ENCODE assay signal across 27 cellular contexts in genomic region chr7:40640566-40640965, GRCh38.
DNase-seq lines count a peak whose midpoint lies in the region; ATAC-seq, FAIRE-seq and TF ChIP-seq lines count a peak whose summit lies in the region.
"Had no signal": no experiment of that assay in that cellular context is flagged by ENCODE, and none has a peak within 500 bp of the region (broad histone marks: within the 10 kb centered on the region; RNA-seq: fewer than 3 reads in every experiment).

No MANE protein-coding gene starts in this region.

- H3K27ac Mint-ChIP-seq in astrocyte (ENCODE audit: unreplicated experiment), result no peak overlapping the region
- no peak overlapping the region for H3K27ac Mint-ChIP-seq in neural progenitor cell
- no peak overlapping the region for H3K27ac Mint-ChIP-seq in osteocyte (ENCODE audit: unreplicated experiment)
- H3K27ac Mint-ChIP-seq: CD4-positive, CD25-positive, alpha-beta regulatory T cell; GM23338; HFFc6 had no signal

- H2AK5ac ChIP-seq in mesenchymal stem cell (ENCODE audit: low read length, severe bottlenecking), result no peak overlapping the region

- WGBS in mesenchymal stem cell, result 72% methylated on average over 1 of the region's 3 CpGs

- H3K18ac ChIP-seq in mesenchymal stem cell (ENCODE audit: low read depth in 1 of 2, low read length in 2 of 2), result no peak overlapping the region

- no peaks in the 10 kb centered on the region for H3K36me3 ChIP-seq in BE2C
- H3K36me3 ChIP-seq in astrocyte (ENCODE audit: insufficient read depth, low read length), result no peaks in the 10 kb centered on the region
- H3K36me3 ChIP-seq in mesenchymal stem cell (ENCODE audit: control insufficient read depth in 1 of 2, insufficient read depth in 2 of 2, low read depth in 1 of 2, low read length in 2 of 2), result no peaks in the 10 kb centered on the region
- no peaks in the 10 kb centered on the region for H3K36me3 ChIP-seq in neural progenitor cell
- H3K36me3 ChIP-seq: HAP-1 had no signal

- DNase-seq in BE2C (peak; percentile 11), astrocyte (ENCODE audit: low read depth) (peak; percentile 56), fibroblast of gingiva (ENCODE audit: low read depth) (peak; percentile 27), mesenchymal stem cell (peak; percentile 38), neural progenitor cell (ENCODE audit: low spot score) (no peak), pons (ENCODE audit: low spot score) (no peak), osteocyte (ENCODE audit: extremely low spot score, unreplicated experiment) (no peak)
- DNase-seq: CD4-positive, CD25-positive, alpha-beta regulatory T cell; DMS153; DND-41; HFFc6; KG1; NCI-H1048; NCI-H1417; NCI-H1694; NCI-H2029 treated with DMSO at 0.1 percent for 48 hours; NCI-H526 treated with DMSO at 0.1 percent for 48 hours; SHP77; SW 1271 had no signal

- H3K79me2 ChIP-seq in astrocyte (ENCODE audit: insufficient read depth, low read length), result no peaks in the 10 kb centered on the region
- H3K79me2 ChIP-seq in neural progenitor cell (ENCODE audit: low read depth), result no peaks in the 10 kb centered on the region

- H2BK12ac ChIP-seq in mesenchymal stem cell (ENCODE audit: low read length in 2 of 2), result no peak overlapping the region

- H3K27me3 Mint-ChIP-seq in astrocyte (ENCODE audit: low read depth, unreplicated experiment) (peaks cover 5% of the 10 kb centered on the region), neural progenitor cell (ENCODE audit: insufficient read depth, low read depth) (peaks cover 3% of the 10 kb centered on the region), osteocyte (ENCODE audit: unreplicated experiment) (no peaks in the 10 kb centered on the region)
- H3K27me3 Mint-ChIP-seq: CD4-positive, CD25-positive, alpha-beta regulatory T cell had no signal

- peaks cover 2% of the 10 kb centered on the region for H3K9me3 Mint-ChIP-seq in astrocyte (ENCODE audit: unreplicated experiment)
- no peaks in the 10 kb centered on the region for H3K9me3 Mint-ChIP-seq in neural progenitor cell
- no peaks in the 10 kb centered on the region for H3K9me3 Mint-ChIP-seq in osteocyte (ENCODE audit: unreplicated experiment)
- H3K9me3 Mint-ChIP-seq: GM23338, HFFc6 had no signal

- TF ChIP-seq CTCF in BE2C (IDR thresholded peaks at IDR 0.05; ENCODE audit: low read depth, low read length) (no peak), astrocyte (IDR thresholded peaks at IDR 0.05; ENCODE audit: insufficient read depth, low read depth, low read length) (no peak), neural progenitor cell (IDR thresholded peaks at IDR 0.05) (no peak), osteocyte (IDR thresholded peaks at IDR 0.05) (no peak)

- H3K79me1 ChIP-seq in mesenchymal stem cell (replicated peaks; ENCODE audit: low read length, poor library complexity, severe bottlenecking), result no peaks in the 10 kb centered on the region

- no peaks in the 10 kb centered on the region for H4K20me1 ChIP-seq in astrocyte (ENCODE audit: insufficient read depth, low read length)
- no peaks in the 10 kb centered on the region for H4K20me1 ChIP-seq in neural progenitor cell (ENCODE audit: low read depth)

- no peak overlapping the region for H2BK120ac ChIP-seq in mesenchymal stem cell (ENCODE audit: low read depth, low read length)

- H3K9me3 ChIP-seq in BE2C (no peaks in the 10 kb centered on the region), astrocyte (ENCODE audit: insufficient read depth, low read depth, low read length) (no peaks in the 10 kb centered on the region), mesenchymal stem cell (ENCODE audit: control insufficient read depth, low read length) (no peaks in the 10 kb centered on the region), neural progenitor cell (ENCODE audit: low read depth) (no peaks in the 10 kb centered on the region)
- H3K9me3 ChIP-seq: A549, HAP-1 had no signal

- no peak overlapping the region for H3K4me3 Mint-ChIP-seq in astrocyte (ENCODE audit: unreplicated experiment)
- H3K4me3 Mint-ChIP-seq in neural progenitor cell, result no peak overlapping the region
- H3K4me3 Mint-ChIP-seq in osteocyte (ENCODE audit: unreplicated experiment), result no peak overlapping the region
- H3K4me3 Mint-ChIP-seq: CD4-positive, CD25-positive, alpha-beta regulatory T cell; GM23338; HFFc6 had no signal

- no peak overlapping the region for H3K14ac ChIP-seq in mesenchymal stem cell (ENCODE audit: low read length in 2 of 2)

- no peak overlapping the region for H2BK5ac ChIP-seq in mesenchymal stem cell (ENCODE audit: low read depth, low read length, poor library complexity, severe bottlenecking)

- no peak overlapping the region for H3K4me3 ChIP-seq in BE2C (ENCODE audit: low read depth, low read length)
- no peak overlapping the region for H3K4me3 ChIP-seq in astrocyte (ENCODE audit: insufficient read depth, low read depth, low read length)
- H3K4me3 ChIP-seq in mesenchymal stem cell (ENCODE audit: insufficient read depth in 1 of 2, low read depth in 1 of 2, low read length in 2 of 2), result no peak overlapping the region
- H3K4me3 ChIP-seq in neural progenitor cell, result no peak overlapping the region
- H3K4me3 ChIP-seq: A549, GM23338, HAP-1 had no signal

- FAIRE-seq in astrocyte (lab: Jason Lieb, UNC), result no peak
- FAIRE-seq: A549, GM12892, HTR-8/SVneo had no signal

- H3K36me3 Mint-ChIP-seq in astrocyte (ENCODE audit: low read depth, unreplicated experiment) (no peaks in the 10 kb centered on the region), neural progenitor cell (no peaks in the 10 kb centered on the region), osteocyte (ENCODE audit: unreplicated experiment) (no peaks in the 10 kb centered on the region)
- H3K36me3 Mint-ChIP-seq: CD4-positive, CD25-positive, alpha-beta regulatory T cell had no signal

- H4K91ac ChIP-seq in mesenchymal stem cell (ENCODE audit: low read length), result no peak overlapping the region

- no peak for ATAC-seq in GM19023 (IDR thresholded peaks at IDR 0.05; ENCODE audit: unreplicated experiment)
- ATAC-seq: A549, GM23338, Panc1 had no signal

- H4K8ac ChIP-seq in mesenchymal stem cell (ENCODE audit: low read length), result no peak overlapping the region

- H3K4me1 ChIP-seq in BE2C (peaks cover 28% of the 10 kb centered on the region), astrocyte (ENCODE audit: insufficient read depth, low read length) (no peaks in the 10 kb centered on the region), mesenchymal stem cell (ENCODE audit: control insufficient read depth, insufficient read depth, low read depth, low read length) (no peaks in the 10 kb centered on the region), neural progenitor cell (peaks cover 6% of the 10 kb centered on the region)
- H3K4me1 ChIP-seq: A549, HAP-1 had no signal

- H3K4me1 Mint-ChIP-seq in astrocyte (ENCODE audit: low read depth, unreplicated experiment), result peaks cover 3% of the 10 kb centered on the region
- peaks cover 5% of the 10 kb centered on the region for H3K4me1 Mint-ChIP-seq in neural progenitor cell
- peaks cover 6% of the 10 kb centered on the region for H3K4me1 Mint-ChIP-seq in osteocyte (ENCODE audit: unreplicated experiment)
- H3K4me1 Mint-ChIP-seq: GM23338 had no signal

- H3K23ac ChIP-seq in mesenchymal stem cell (ENCODE audit: low read length in 2 of 2), result no peak overlapping the region

- no peak overlapping the region for H3K27ac ChIP-seq in astrocyte (ENCODE audit: low read depth, low read length)
- no peak overlapping the region for H3K27ac ChIP-seq in mesenchymal stem cell (ENCODE audit: low read length, poor library complexity, severe bottlenecking)
- no peak overlapping the region for H3K27ac ChIP-seq in neural progenitor cell
- H3K27ac ChIP-seq: A549, RWPE1 had no signal

- H3K9ac ChIP-seq in astrocyte (ENCODE audit: low read length) (no peak overlapping the region), mesenchymal stem cell (ENCODE audit: low read length) (no peak overlapping the region), neural progenitor cell (no peak overlapping the region)

- H3F3A ChIP-seq in neural progenitor cell (ENCODE audit: low read depth), result no peaks in the 10 kb centered on the region

- H3K4me2 ChIP-seq in astrocyte (ENCODE audit: low read length) (no peak overlapping the region), mesenchymal stem cell (ENCODE audit: low read length, poor library complexity, severe bottlenecking) (no peak overlapping the region), neural progenitor cell (no peak overlapping the region)
- H3K4me2 ChIP-seq: A549, GM23338 had no signal

- no peak overlapping the region for H2BK15ac ChIP-seq in mesenchymal stem cell (ENCODE audit: low read depth, poor library complexity, severe bottlenecking)

- H3K4ac ChIP-seq in mesenchymal stem cell (ENCODE audit: low read depth in 1 of 2, low read length in 2 of 2), result no peak overlapping the region

- H2AFZ ChIP-seq in astrocyte (ENCODE audit: low read depth, low read length), result no peak overlapping the region
- H2AFZ ChIP-seq in mesenchymal stem cell (ENCODE audit: low read depth, low read length), result no peak overlapping the region
- H2AFZ ChIP-seq in neural progenitor cell (replicated peaks), result no peak overlapping the region
- H2AFZ ChIP-seq: GM23338 had no signal

- H3K27me3 ChIP-seq in BE2C, result no peaks in the 10 kb centered on the region
- H3K27me3 ChIP-seq in astrocyte (ENCODE audit: insufficient read depth, low read length), result no peaks in the 10 kb centered on the region
- no peaks in the 10 kb centered on the region for H3K27me3 ChIP-seq in mesenchymal stem cell (ENCODE audit: control insufficient read depth in 1 of 2, insufficient read depth in 1 of 2, low read length in 2 of 2)
- H3K27me3 ChIP-seq in neural progenitor cell, result no peaks in the 10 kb centered on the region

Comparison
In these comparisons a context has a peak if more than half of its experiments do, and no peak if none do; other contexts are left out.
1. DNase-seq: peak in BE2C (single experiment), astrocyte (single experiment), fibroblast of gingiva (single experiment) and mesenchymal stem cell (single experiment); none in neural progenitor cell (single experiment), pons (single experiment) and osteocyte (single experiment).